ENCODE assay signal across 36 cellular contexts in genomic region chr13:101190976-101191375, GRCh38.
"Had no signal": no experiment of that assay in that cellular context is flagged by ENCODE, and none has a peak within 500 bp of the region (broad histone marks: within the 10 kb centered on the region; RNA-seq: fewer than 3 reads in every experiment).

No MANE protein-coding gene starts in this region.

- H3K9me3 Mint-ChIP-seq: activated B cell treated with CpG ODN at 0.5 μM for 24 hours; activated CD4-positive, alpha-beta memory T cell treated with anti-CD3 and anti-CD28 coated beads for 36 hours; activated CD4-positive, alpha-beta T cell treated with anti-CD3 and anti-CD28 coated beads, Interleukin-2, amount 10 ng/mL, durations not matched to agents 24 days and 14 days; activated CD8-positive, alpha-beta T cell treated with anti-CD3 and anti-CD28 coated beads for 36 hours; activated naive CD4-positive, alpha-beta T cell treated with anti-CD3 and anti-CD28 coated beads for 36 hours; activated naive CD4-positive, alpha-beta T cell treated with anti-CD3 and anti-CD28 coated beads, Interleukin-2, amount 50 U/mL, for 72 hours; activated naive CD8-positive, alpha-beta T cell treated with anti-CD3 and anti-CD28 coated beads for 36 hours; activated T-cell treated with anti-CD3 and anti-CD28 coated beads, Interleukin-2, amount 50 U/mL, for 4 hours; activated T-helper 1 cell treated with anti-CD3 and anti-CD28 coated beads, Interleukin-12 subunit alpha, Interleukin-12 subunit beta, Interleukin-2, Interleukin-4 antibody, amounts not matched to agents 30 ng/mL and 10 ng/mL and 1 ng/mL, durations not matched to agents 14 hours and 24 hours and 36 hours; activated T-helper 17 cell treated with anti-CD3 and anti-CD28 coated beads, Interleukin-2, amount 50 U/mL, for 72 hours; T-helper 1 cell treated with Interleukin-12 subunit alpha and Interleukin-12 subunit beta and Interleukin-4 antibody, amounts not matched to agents 30 μg/mL and 1 μg/mL, for 36 hours; T-helper 2 cell treated with Interferon-gamma antibody and Interleukin-4, amounts not matched to agents 5 μg/mL and 100 μg/mL, for 36 hours had no signal

- H3K4me1 Mint-ChIP-seq: activated B cell treated with CpG ODN at 0.5 μM for 24 hours; activated CD4-positive, alpha-beta T cell treated with anti-CD3 and anti-CD28 coated beads, Interleukin-2, amount 10 ng/mL, durations not matched to agents 24 days and 14 days; activated naive CD8-positive, alpha-beta T cell treated with anti-CD3 and anti-CD28 coated beads for 36 hours; activated T-helper 17 cell treated with anti-CD3 and anti-CD28 coated beads, Interleukin-2, amount 50 U/mL, for 72 hours had no signal

- H3K27ac ChIP-seq: body of pancreas, brain microvascular endothelial cell, breast epithelium, VCaP had no signal

- H3K27me3 ChIP-seq: body of pancreas, brain microvascular endothelial cell, breast epithelium had no signal

- H3K4me3 ChIP-seq: body of pancreas, breast epithelium had no signal

- H3K4me1 ChIP-seq: body of pancreas, breast epithelium had no signal

- H3K36me3 ChIP-seq: brain microvascular endothelial cell, breast epithelium had no signal

- ATAC-seq: activated CD8-positive, alpha-beta T cell treated with anti-CD3 and anti-CD28 coated beads for 36 hours; activated naive CD4-positive, alpha-beta T cell treated with anti-CD3 and anti-CD28 coated beads, Interleukin-2, amount 50 U/mL, for 72 hours; activated T-cell treated with anti-CD3 and anti-CD28 coated beads, Interleukin-2, amount 50 U/mL, for 4 hours; activated T-cell treated with anti-CD3 and anti-CD28 coated beads, Interleukin-2, amount 50 U/mL, for 72 hours; activated T-helper 17 cell treated with anti-CD3 and anti-CD28 coated beads, Interleukin-2, amount 50 U/mL, for 72 hours; body of pancreas had no signal

- H3K4me3 Mint-ChIP-seq: activated B cell treated with CpG ODN at 0.5 μM for 24 hours; activated CD4-positive, alpha-beta memory T cell treated with anti-CD3 and anti-CD28 coated beads for 36 hours; activated CD4-positive, alpha-beta T cell treated with anti-CD3 and anti-CD28 coated beads, Interleukin-2, amount 10 ng/mL, durations not matched to agents 24 days and 14 days; activated CD8-positive, alpha-beta T cell treated with anti-CD3 and anti-CD28 coated beads for 36 hours; activated naive CD4-positive, alpha-beta T cell treated with anti-CD3 and anti-CD28 coated beads for 36 hours; activated naive CD8-positive, alpha-beta T cell treated with anti-CD3 and anti-CD28 coated beads for 36 hours; activated T-cell treated with anti-CD3 and anti-CD28 coated beads, Interleukin-2, amount 50 U/mL, for 4 hours; activated T-cell treated with anti-CD3 and anti-CD28 coated beads, Interleukin-2, amount 50 U/mL, for 72 hours; activated T-helper 1 cell treated with anti-CD3 and anti-CD28 coated beads, Interleukin-12 subunit alpha, Interleukin-12 subunit beta, Interleukin-2, Interleukin-4 antibody, amounts not matched to agents 30 ng/mL and 10 ng/mL and 1 ng/mL, durations not matched to agents 14 hours and 24 hours and 36 hours; activated T-helper 17 cell treated with anti-CD3 and anti-CD28 coated beads, Interleukin-2, amount 50 U/mL, for 72 hours; T-helper 1 cell treated with Interleukin-12 subunit alpha and Interleukin-12 subunit beta and Interleukin-4 antibody, amounts not matched to agents 30 μg/mL and 1 μg/mL, for 36 hours; T-helper 2 cell treated with Interferon-gamma antibody and Interleukin-4, amounts not matched to agents 5 μg/mL and 100 μg/mL, for 36 hours had no signal

- DNase-seq: activated B cell treated with CpG ODN at 0.5 μM for 24 hours; activated CD4-positive, alpha-beta memory T cell treated with anti-CD3 and anti-CD28 coated beads for 36 hours; activated CD4-positive, alpha-beta T cell treated with anti-CD3 and anti-CD28 coated beads for 4 hours; activated CD4-positive, alpha-beta T cell treated with anti-CD3 and anti-CD28 coated beads, Interleukin-2, amount 10 ng/mL, durations not matched to agents 24 days and 14 days; activated CD4-positive, alpha-beta T cell treated with anti-CD3 and anti-CD28 coated beads, Interleukin-2, amount 50 U/mL, for 1 hour; activated CD4-positive, alpha-beta T cell treated with anti-CD3 and anti-CD28 coated beads, Interleukin-2, amount 50 U/mL, for 4 hours; activated CD4-positive, CD25-positive, alpha-beta regulatory T cell treated with anti-CD3 and anti-CD28 coated beads, Interleukin-2, amount 50 U/mL, for 72 hours; activated CD8-positive, alpha-beta memory T cell treated with anti-CD3 and anti-CD28 coated beads, Interleukin-2, amount 50 U/mL, for 4 hours; activated CD8-positive, alpha-beta T cell treated with anti-CD3 and anti-CD28 coated beads for 36 hours; activated effector memory CD4-positive, alpha-beta T cell treated with anti-CD3 and anti-CD28 coated beads, Interleukin-2, amount 50 U/mL, for 16 hours; activated gamma-delta T cell treated with Interleukin-2 at 50 U/mL for 16 hours; activated naive CD4-positive, alpha-beta T cell; activated naive CD4-positive, alpha-beta T cell treated with anti-CD3 and anti-CD28 coated beads for 36 hours; activated naive CD4-positive, alpha-beta T cell treated with anti-CD3 and anti-CD28 coated beads, Interleukin-2, amount 50 U/mL, for 16 hours; activated naive CD8-positive, alpha-beta T cell treated with anti-CD3 and anti-CD28 coated beads for 36 hours; activated T-cell treated with anti-CD3 and anti-CD28 coated beads for 4 hours; activated T-cell treated with anti-CD3 and anti-CD28 coated beads, Interleukin-2, amount 50 U/mL, for 1 hour; activated T-cell treated with anti-CD3 and anti-CD28 coated beads, Interleukin-2, amount 50 U/mL, for 4 hours; activated T-cell treated with anti-CD3 and anti-CD28 coated beads, Interleukin-2, amount 50 U/mL, for 72 hours; amygdala; anterior cingulate cortex; body of pancreas; brain microvascular endothelial cell; central memory CD4-positive, alpha-beta T cell; T-helper 1 cell; T-helper 2 cell; T-helper 9 cell had no signal

- FAIRE-seq: astrocyte, TTC549 had no signal

- H3K27ac Mint-ChIP-seq: activated B cell treated with CpG ODN at 0.5 μM for 24 hours; activated CD4-positive, alpha-beta memory T cell treated with anti-CD3 and anti-CD28 coated beads for 36 hours; activated CD4-positive, alpha-beta T cell treated with anti-CD3 and anti-CD28 coated beads, Interleukin-2, amount 10 ng/mL, durations not matched to agents 24 days and 14 days; activated CD8-positive, alpha-beta T cell treated with anti-CD3 and anti-CD28 coated beads for 36 hours; activated naive CD4-positive, alpha-beta T cell treated with anti-CD3 and anti-CD28 coated beads for 36 hours; activated naive CD4-positive, alpha-beta T cell treated with anti-CD3 and anti-CD28 coated beads, Interleukin-2, amount 50 U/mL, for 72 hours; activated naive CD8-positive, alpha-beta T cell treated with anti-CD3 and anti-CD28 coated beads for 36 hours; activated T-cell treated with anti-CD3 and anti-CD28 coated beads, Interleukin-2, amount 50 U/mL, for 72 hours; activated T-helper 1 cell treated with anti-CD3 and anti-CD28 coated beads, Interleukin-12 subunit alpha, Interleukin-12 subunit beta, Interleukin-2, Interleukin-4 antibody, amounts not matched to agents 30 ng/mL and 10 ng/mL and 1 ng/mL, durations not matched to agents 14 hours and 24 hours and 36 hours; activated T-helper 17 cell treated with anti-CD3 and anti-CD28 coated beads, Interleukin-2, amount 50 U/mL, for 72 hours; T-helper 1 cell treated with Interleukin-12 subunit alpha and Interleukin-12 subunit beta and Interleukin-4 antibody, amounts not matched to agents 30 μg/mL and 1 μg/mL, for 36 hours; T-helper 2 cell treated with Interferon-gamma antibody and Interleukin-4, amounts not matched to agents 5 μg/mL and 100 μg/mL, for 36 hours had no signal

- H3K36me3 Mint-ChIP-seq: activated CD4-positive, alpha-beta memory T cell treated with anti-CD3 and anti-CD28 coated beads for 36 hours; activated naive CD4-positive, alpha-beta T cell treated with anti-CD3 and anti-CD28 coated beads, Interleukin-2, amount 50 U/mL, for 72 hours; activated naive CD8-positive, alpha-beta T cell treated with anti-CD3 and anti-CD28 coated beads for 36 hours had no signal

- H3K27me3 Mint-ChIP-seq: activated B cell treated with CpG ODN at 0.5 μM for 24 hours; activated CD4-positive, alpha-beta T cell treated with anti-CD3 and anti-CD28 coated beads, Interleukin-2, amount 10 ng/mL, durations not matched to agents 24 days and 14 days; activated T-helper 17 cell treated with anti-CD3 and anti-CD28 coated beads, Interleukin-2, amount 50 U/mL, for 72 hours had no signal

- H3K9me3 ChIP-seq: body of pancreas, breast epithelium had no signal
